Comparison of ENCODE assay signal across 1 cellular context in genomic region chr1:205441716-205442050, GRCh38.
TF ChIP-seq lines count a peak whose summit lies in the region.

No MANE protein-coding gene starts in this region.

TF ChIP-seq in HepG2, 621 proteins besides CTCF, POLR2A, EP300 and RAD21:
- TF ChIP-seq ZNF567 (CRISPR knock-in tag; IDR thresholded peaks at IDR 0.05; ENCODE audit: borderline replicate concordance) = no peak
- no peak for TF ChIP-seq ZNF10 (CRISPR knock-in tag; IDR thresholded peaks at IDR 0.05; ENCODE audit: borderline replicate concordance, low read depth)
- TF ChIP-seq, protein P1, sequence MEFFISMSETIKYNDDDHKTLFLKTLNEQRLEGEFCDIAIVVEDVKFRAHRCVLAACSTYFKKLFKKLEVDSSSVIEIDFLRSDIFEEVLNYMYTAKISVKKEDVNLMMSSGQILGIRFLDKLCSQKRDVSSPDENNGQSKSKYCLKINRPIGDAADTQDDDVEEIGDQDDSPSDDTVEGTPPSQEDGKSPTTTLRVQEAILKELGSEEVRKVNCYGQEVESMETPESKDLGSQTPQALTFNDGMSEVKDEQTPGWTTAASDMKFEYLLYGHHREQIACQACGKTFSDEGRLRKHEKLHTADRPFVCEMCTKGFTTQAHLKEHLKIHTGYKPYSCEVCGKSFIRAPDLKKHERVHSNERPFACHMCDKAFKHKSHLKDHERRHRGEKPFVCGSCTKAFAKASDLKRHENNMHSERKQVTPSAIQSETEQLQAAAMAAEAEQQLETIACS (CRISPR knock-in tag; IDR thresholded peaks at IDR 0.05) = no peak
- no peak for TF ChIP-seq TGIF2 (CRISPR knock-in tag; IDR thresholded peaks at IDR 0.05)
- no peak for TF ChIP-seq NONO (IDR thresholded peaks at IDR 0.05)
- TF ChIP-seq NONO (CRISPR knock-in tag; conservative IDR thresholded peaks at IDR 0.05) = no peak
- TF ChIP-seq ZFP36L1 (CRISPR knock-in tag; IDR thresholded peaks at IDR 0.05) = no peak
- no peak for TF ChIP-seq FIP1L1 (IDR thresholded peaks at IDR 0.05; ENCODE audit: borderline replicate concordance, insufficient read depth, low read depth, low read length)
- no peak for TF ChIP-seq ZNF816 (CRISPR knock-in tag; IDR thresholded peaks at IDR 0.05; ENCODE audit: borderline replicate concordance)
- TF ChIP-seq FOXP1 (IDR thresholded peaks at IDR 0.05) = no peak
- TF ChIP-seq FOXP1 (CRISPR knock-in tag; IDR thresholded peaks at IDR 0.05) = no peak
- no peak for TF ChIP-seq ELF1 (CRISPR knock-in tag; IDR thresholded peaks at IDR 0.05)
- TF ChIP-seq ZNF281 (CRISPR knock-in tag; IDR thresholded peaks at IDR 0.05; ENCODE audit: borderline replicate concordance) = no peak
- TF ChIP-seq ZNF136 (CRISPR knock-in tag; IDR thresholded peaks at IDR 0.05; ENCODE audit: low read depth) = no peak
- TF ChIP-seq, protein P2, sequence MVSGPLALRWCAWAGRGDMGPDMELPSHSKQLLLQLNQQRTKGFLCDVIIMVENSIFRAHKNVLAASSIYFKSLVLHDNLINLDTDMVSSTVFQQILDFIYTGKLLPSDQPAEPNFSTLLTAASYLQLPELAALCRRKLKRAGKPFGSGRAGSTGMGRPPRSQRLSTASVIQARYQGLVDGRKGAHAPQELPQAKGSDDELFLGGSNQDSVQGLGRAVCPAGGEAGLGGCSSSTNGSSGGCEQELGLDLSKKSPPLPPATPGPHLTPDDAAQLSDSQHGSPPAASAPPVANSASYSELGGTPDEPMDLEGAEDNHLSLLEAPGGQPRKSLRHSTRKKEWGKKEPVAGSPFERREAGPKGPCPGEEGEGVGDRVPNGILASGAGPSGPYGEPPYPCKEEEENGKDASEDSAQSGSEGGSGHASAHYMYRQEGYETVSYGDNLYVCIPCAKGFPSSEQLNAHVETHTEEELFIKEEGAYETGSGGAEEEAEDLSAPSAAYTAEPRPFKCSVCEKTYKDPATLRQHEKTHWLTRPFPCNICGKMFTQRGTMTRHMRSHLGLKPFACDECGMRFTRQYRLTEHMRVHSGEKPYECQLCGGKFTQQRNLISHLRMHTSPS (CRISPR knock-in tag; IDR thresholded peaks at IDR 0.05; ENCODE audit: low read depth) = no peak
- no peak for TF ChIP-seq EED (CRISPR knock-in tag; IDR thresholded peaks at IDR 0.05)
- no peak for TF ChIP-seq ZNF670 (CRISPR knock-in tag; IDR thresholded peaks at IDR 0.05; ENCODE audit: borderline replicate concordance)
- TF ChIP-seq ELF4 (CRISPR knock-in tag; IDR thresholded peaks at IDR 0.05; ENCODE audit: borderline replicate concordance) = no peak
- no peak for TF ChIP-seq GTF3A (CRISPR knock-in tag; conservative IDR thresholded peaks at IDR 0.05)
- TF ChIP-seq ZNF766 (CRISPR knock-in tag; IDR thresholded peaks at IDR 0.05; ENCODE audit: borderline replicate concordance) = no peak
- no peak for TF ChIP-seq SRSF4 (IDR thresholded peaks at IDR 0.05; ENCODE audit: low read depth, low read length, poor library complexity, severe bottlenecking)
